ENCODE assay signal across 1 cellular context in the genomic region with DNA sequence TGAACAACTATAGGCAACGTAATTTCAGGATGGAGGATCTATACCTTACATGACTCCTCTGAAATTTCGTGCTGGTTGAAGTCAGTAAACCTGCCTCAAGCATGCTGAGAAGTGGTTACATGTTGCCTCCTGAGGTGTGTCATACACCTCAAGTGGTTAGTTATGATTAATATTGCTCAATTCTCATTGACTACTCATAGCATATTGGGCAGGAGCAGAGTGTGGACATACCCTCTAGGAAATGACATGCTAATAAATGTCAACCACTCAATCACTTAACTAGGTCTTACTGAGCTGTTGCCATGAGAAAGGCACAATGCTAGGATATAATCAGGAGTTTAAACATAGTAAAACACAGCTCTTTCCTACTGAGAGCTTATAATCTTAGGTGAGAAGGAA.
TF ChIP-seq lines count a peak whose summit lies in the region.

No MANE protein-coding gene starts in this region.

TF ChIP-seq in HCT116, 20 proteins besides CTCF, POLR2A, EP300 and RAD21 (continued from another document):
- TF ChIP-seq, protein P1, sequence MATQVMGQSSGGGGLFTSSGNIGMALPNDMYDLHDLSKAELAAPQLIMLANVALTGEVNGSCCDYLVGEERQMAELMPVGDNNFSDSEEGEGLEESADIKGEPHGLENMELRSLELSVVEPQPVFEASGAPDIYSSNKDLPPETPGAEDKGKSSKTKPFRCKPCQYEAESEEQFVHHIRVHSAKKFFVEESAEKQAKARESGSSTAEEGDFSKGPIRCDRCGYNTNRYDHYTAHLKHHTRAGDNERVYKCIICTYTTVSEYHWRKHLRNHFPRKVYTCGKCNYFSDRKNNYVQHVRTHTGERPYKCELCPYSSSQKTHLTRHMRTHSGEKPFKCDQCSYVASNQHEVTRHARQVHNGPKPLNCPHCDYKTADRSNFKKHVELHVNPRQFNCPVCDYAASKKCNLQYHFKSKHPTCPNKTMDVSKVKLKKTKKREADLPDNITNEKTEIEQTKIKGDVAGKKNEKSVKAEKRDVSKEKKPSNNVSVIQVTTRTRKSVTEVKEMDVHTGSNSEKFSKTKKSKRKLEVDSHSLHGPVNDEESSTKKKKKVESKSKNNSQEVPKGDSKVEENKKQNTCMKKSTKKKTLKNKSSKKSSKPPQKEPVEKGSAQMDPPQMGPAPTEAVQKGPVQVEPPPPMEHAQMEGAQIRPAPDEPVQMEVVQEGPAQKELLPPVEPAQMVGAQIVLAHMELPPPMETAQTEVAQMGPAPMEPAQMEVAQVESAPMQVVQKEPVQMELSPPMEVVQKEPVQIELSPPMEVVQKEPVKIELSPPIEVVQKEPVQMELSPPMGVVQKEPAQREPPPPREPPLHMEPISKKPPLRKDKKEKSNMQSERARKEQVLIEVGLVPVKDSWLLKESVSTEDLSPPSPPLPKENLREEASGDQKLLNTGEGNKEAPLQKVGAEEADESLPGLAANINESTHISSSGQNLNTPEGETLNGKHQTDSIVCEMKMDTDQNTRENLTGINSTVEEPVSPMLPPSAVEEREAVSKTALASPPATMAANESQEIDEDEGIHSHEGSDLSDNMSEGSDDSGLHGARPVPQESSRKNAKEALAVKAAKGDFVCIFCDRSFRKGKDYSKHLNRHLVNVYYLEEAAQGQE (IDR thresholded peaks at IDR 0.05; ENCODE audit: low read depth): no peak
- no peak for TF ChIP-seq YY1 (IDR thresholded peaks at IDR 0.05; ENCODE audit: extremely low read depth, insufficient replicate concordance, low read depth, low read length)
